13 cellular contexts compared by ENCODE assay signal in the genomic region with DNA sequence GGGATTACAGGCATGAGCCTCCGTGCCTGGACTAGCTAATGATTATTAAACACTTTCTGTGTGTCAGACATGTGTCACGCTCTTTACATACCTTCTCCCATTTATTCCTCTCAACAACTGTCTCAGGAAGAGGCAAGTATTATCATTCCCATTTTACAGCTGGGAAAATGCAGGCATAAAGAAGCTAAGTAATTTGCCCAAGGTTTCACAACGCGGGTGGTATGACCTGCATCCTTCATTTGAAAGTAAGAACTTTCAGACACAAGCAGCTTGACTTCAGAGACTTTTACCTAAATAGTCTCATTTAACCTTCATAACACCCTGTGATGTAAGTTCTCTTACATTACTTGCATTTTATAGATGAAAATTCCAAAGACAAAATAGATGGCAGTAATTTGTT.
DNase-seq lines count a peak whose midpoint lies in the region; ATAC-seq and TF ChIP-seq lines count a peak whose summit lies in the region.
"Had no signal": no experiment of that assay in that cellular context is flagged by ENCODE, and none has a peak within 500 bp of the region (broad histone marks: within the 10 kb centered on the region; RNA-seq: fewer than 3 reads in every experiment).

No MANE protein-coding gene starts in this region.

- H3K36me3 ChIP-seq in RWPE2 (ENCODE audit: low read depth) (no peaks in the 10 kb centered on the region), iPS-20b (ENCODE audit: insufficient read depth, low read depth, low read length) (no peaks in the 10 kb centered on the region), tibial artery (no peaks in the 10 kb centered on the region)
- H3K36me3 ChIP-seq: thoracic aorta, WERI-Rb-1 had no signal

- H3K27me3 Mint-ChIP-seq in activated naive CD4-positive, alpha-beta T cell treated with anti-CD3 and anti-CD28 coated beads, Interleukin-2, amount 50 U/mL, for 24 hours = no peaks in the 10 kb centered on the region

- peaks cover 3% of the 10 kb centered on the region for H3K4me1 ChIP-seq in RWPE2 (ENCODE audit: insufficient read depth, poor library complexity, severe bottlenecking)
- H3K4me1 ChIP-seq in iPS-20b (ENCODE audit: insufficient read depth, low read length) = peaks cover 8% of the 10 kb centered on the region
- H3K4me1 ChIP-seq in tibial artery = peaks cover 0 to 33% (median 27%) of the 10 kb centered on the region in 4 donors

- no peaks in the 10 kb centered on the region for H3K27me3 ChIP-seq in RWPE2 (ENCODE audit: insufficient read depth, poor library complexity, severe bottlenecking)
- H3K27me3 ChIP-seq in iPS-20b (ENCODE audit: insufficient read depth, low read length) = no peaks in the 10 kb centered on the region
- no peaks in the 10 kb centered on the region for H3K27me3 ChIP-seq in tibial artery

- intact Hi-C loops in tibial artery (cut with DNase I; ENCODE audit: low total_unique reads) = loop anchor here (5.0 kb wide), 1 partner anchor 39 kb away; a partner anchor contains a TSS

- H3K27ac Mint-ChIP-seq in activated naive CD4-positive, alpha-beta T cell treated with anti-CD3 and anti-CD28 coated beads, Interleukin-2, amount 50 U/mL, for 24 hours = no peak overlapping the region
- H3K27ac Mint-ChIP-seq: H9 had no signal

- peak overlapping the region; percentile 25 for H3K27ac ChIP-seq in RWPE2 (ENCODE audit: poor library complexity, severe bottlenecking)
- H3K27ac ChIP-seq in iPS-20b (ENCODE audit: low read length) = no peak overlapping the region
- H3K27ac ChIP-seq in tibial artery = peak overlapping the region; percentile 77 to 90

- H3K4me3 Mint-ChIP-seq in activated naive CD4-positive, alpha-beta T cell treated with anti-CD3 and anti-CD28 coated beads, Interleukin-2, amount 50 U/mL, for 24 hours = peak overlapping the region; percentile 92

- no peaks in the 10 kb centered on the region for H3K36me3 Mint-ChIP-seq in activated naive CD4-positive, alpha-beta T cell treated with anti-CD3 and anti-CD28 coated beads, Interleukin-2, amount 50 U/mL, for 24 hours

- H3K4me1 Mint-ChIP-seq in activated naive CD4-positive, alpha-beta T cell treated with anti-CD3 and anti-CD28 coated beads, Interleukin-2, amount 50 U/mL, for 24 hours = peaks cover 28% of the 10 kb centered on the region

- DNase-seq in activated naive CD4-positive, alpha-beta T cell treated with anti-CD3 and anti-CD28 coated beads, Interleukin-2, amount 50 U/mL, for 16 hours = no peak
- DNase-seq in RWPE2 (ENCODE audit: low spot score) (no peak), tibial artery (no peak), GM03348 (ENCODE audit: low spot score) (no peak), NAMALWA (ENCODE audit: low spot score) (no peak), NCI-H1092 (lab: John Stamatoyannopoulos, UW) (no peak)
- DNase-seq: H9, NCI-H146, SHP77 treated with DMSO at 0.1 percent for 48 hours, WERI-Rb-1 had no signal

- H3K9me3 Mint-ChIP-seq in activated naive CD4-positive, alpha-beta T cell treated with anti-CD3 and anti-CD28 coated beads, Interleukin-2, amount 50 U/mL, for 24 hours = no peaks in the 10 kb centered on the region
- H3K9me3 Mint-ChIP-seq: H9 had no signal

- H3K9me3 ChIP-seq in RWPE2 (ENCODE audit: severe bottlenecking) (no peaks in the 10 kb centered on the region), iPS-20b (ENCODE audit: insufficient read depth, low read depth, low read length) (no peaks in the 10 kb centered on the region), tibial artery (no peaks in the 10 kb centered on the region)
- H3K9me3 ChIP-seq: thoracic aorta had no signal

- ATAC-seq in RWPE2 (ENCODE audit: low read depth) = no peak

- TF ChIP-seq CTCF in RWPE2 (IDR thresholded peaks at IDR 0.05; ENCODE audit: poor library complexity, severe bottlenecking) (no peak), tibial artery (IDR thresholded peaks at IDR 0.05) (no peak)

- no peak overlapping the region for H3K9ac ChIP-seq in iPS-20b (ENCODE audit: low read depth, low read length)

- H3K4me3 ChIP-seq in RWPE2 (ENCODE audit: severe bottlenecking) (no peak overlapping the region), iPS-20b (ENCODE audit: low read length) (0 out of 2 replicates have a peak overlapping the region, but pooled peaks have one; percentile 84), tibial artery (no peak overlapping the region)
